In the genomic region with DNA sequence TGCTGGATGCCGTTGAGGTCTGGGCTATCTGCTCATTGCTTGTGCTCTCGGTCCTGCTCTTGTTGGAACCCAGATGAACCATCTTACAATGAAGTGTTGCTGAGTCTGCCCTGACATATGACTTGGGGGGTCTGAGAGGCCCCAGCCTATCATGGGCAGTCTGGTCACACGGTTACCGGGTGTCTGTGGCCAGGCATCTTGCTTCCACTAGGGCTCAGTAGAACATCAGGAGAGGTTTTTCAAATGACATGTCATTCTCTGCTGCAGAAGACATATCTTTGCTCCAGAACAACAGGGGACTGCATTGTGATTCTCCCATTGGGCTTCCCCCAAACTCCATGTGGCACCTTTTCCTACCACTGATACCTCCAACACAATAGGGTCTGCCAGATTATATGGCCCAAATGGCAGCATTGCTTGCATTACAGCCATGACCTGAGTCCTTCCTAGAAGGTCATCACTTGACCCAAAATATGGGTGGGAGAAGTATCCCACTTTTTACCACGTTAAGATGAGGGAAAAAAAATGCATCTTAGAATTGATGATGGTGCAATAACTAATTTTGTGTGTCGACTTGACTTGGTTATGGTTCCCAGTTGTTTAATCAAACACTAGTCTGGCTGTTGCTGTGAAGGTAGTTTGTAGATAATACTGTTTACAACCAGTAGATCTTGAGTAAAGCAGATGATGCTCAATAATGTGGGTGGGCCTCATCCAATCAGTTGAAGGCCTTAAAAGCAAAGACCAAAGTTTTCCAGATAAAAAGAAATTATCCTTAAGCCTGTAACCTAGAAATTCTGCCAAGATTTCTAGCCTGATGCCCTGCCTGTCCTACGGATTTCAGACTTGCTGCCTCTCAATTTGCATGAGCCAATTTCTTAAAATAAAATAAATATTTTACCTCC, we compare ENCODE assay signal across 22 cellular contexts.
DNase-seq lines count a peak whose midpoint lies in the region; ATAC-seq and TF ChIP-seq lines count a peak whose summit lies in the region.
"Had no signal": no experiment of that assay in that cellular context is flagged by ENCODE, and none has a peak within 500 bp of the region (broad histone marks: within the 10 kb centered on the region; RNA-seq: fewer than 3 reads in every experiment).

No MANE protein-coding gene starts in this region.

- no peak overlapping the region for H3K27ac ChIP-seq in WERI-Rb-1
- H3K27ac ChIP-seq in Peyer's patch: no peak overlapping the region
- no peak overlapping the region for H3K27ac ChIP-seq in osteoblast (ENCODE audit: low read depth, low read length)
- H3K27ac ChIP-seq: ascending aorta, BLaER1, gastrocnemius medialis, PC-9 had no signal

- H3K36me3 ChIP-seq in WERI-Rb-1 (no peaks in the 10 kb centered on the region), Peyer's patch (no peaks in the 10 kb centered on the region), osteoblast (ENCODE audit: insufficient read depth, low read length) (no peaks in the 10 kb centered on the region)
- H3K36me3 ChIP-seq: ascending aorta, BLaER1, gastrocnemius medialis had no signal

- no peaks in the 10 kb centered on the region for H3K79me2 ChIP-seq in osteoblast (ENCODE audit: insufficient read depth, low read length)

- ATAC-seq in GM18519 (IDR thresholded peaks at IDR 0.05; ENCODE audit: low FRiP score, unreplicated experiment) (peak; percentile 55), HG02678 (IDR thresholded peaks at IDR 0.05; ENCODE audit: unreplicated experiment) (peak; percentile 70)
- ATAC-seq: activated T-cell treated with anti-CD3 and anti-CD28 coated beads, Interleukin-2, amount 50 U/mL, for 4 hours; esophagus mucosa; gastrocnemius medialis; naive thymus-derived CD8-positive, alpha-beta T cell had no signal

- H3K9me3 ChIP-seq in WERI-Rb-1 (ENCODE audit: severe bottlenecking): no peaks in the 10 kb centered on the region
- no peaks in the 10 kb centered on the region for H3K9me3 ChIP-seq in Peyer's patch
- H3K9me3 ChIP-seq in osteoblast (ENCODE audit: low read depth, low read length): no peaks in the 10 kb centered on the region
- H3K9me3 ChIP-seq: ascending aorta, BLaER1, gastrocnemius medialis had no signal

- no peak overlapping the region for H3K4me2 ChIP-seq in osteoblast (ENCODE audit: insufficient read depth, low read length)
- H3K4me2 ChIP-seq: BLaER1, PC-9 had no signal

- no peak overlapping the region for H2AFZ ChIP-seq in osteoblast (ENCODE audit: low read length)
- H2AFZ ChIP-seq: PC-9 had no signal

- TF ChIP-seq CTCF in WERI-Rb-1 (IDR thresholded peaks at IDR 0.05; ENCODE audit: low read depth, low read length) (0 out of 2 replicates have a peak, but pooled peaks have one; percentile 14), Peyer's patch (IDR thresholded peaks at IDR 0.05) (no peak), osteoblast (IDR thresholded peaks at IDR 0.05; ENCODE audit: extremely low read depth, low read depth, low read length) (no peak)

- H4K20me1 ChIP-seq in osteoblast (ENCODE audit: insufficient read depth, low read length): no peaks in the 10 kb centered on the region
- H4K20me1 ChIP-seq: BLaER1 had no signal

- H3K4me3 ChIP-seq in WERI-Rb-1 (ENCODE audit: low read depth, low read length): no peak overlapping the region
- no peak overlapping the region for H3K4me3 ChIP-seq in Peyer's patch
- no peak overlapping the region for H3K4me3 ChIP-seq in osteoblast (ENCODE audit: insufficient read depth, low read length)
- H3K4me3 ChIP-seq: ascending aorta, BLaER1, gastrocnemius medialis, PC-9 had no signal

- no peaks in the 10 kb centered on the region for H3K27me3 ChIP-seq in WERI-Rb-1 (ENCODE audit: insufficient read depth, low read depth, severe bottlenecking)
- H3K27me3 ChIP-seq in Peyer's patch: no peaks in the 10 kb centered on the region
- H3K27me3 ChIP-seq in osteoblast (ENCODE audit: insufficient read depth, low read length): no peaks in the 10 kb centered on the region
- H3K27me3 ChIP-seq: ascending aorta, BLaER1, gastrocnemius medialis had no signal

- H3K4me1 ChIP-seq in Peyer's patch (no peaks in the 10 kb centered on the region), osteoblast (ENCODE audit: insufficient read depth, low read length) (no peaks in the 10 kb centered on the region)
- H3K4me1 ChIP-seq: ascending aorta, gastrocnemius medialis had no signal

- no peak for TF ChIP-seq POLR2A in Peyer's patch (IDR thresholded peaks at IDR 0.05)

- DNase-seq in EH (ENCODE audit: low read depth): peak; percentile 9
- no peak for DNase-seq in WERI-Rb-1
- no peak for DNase-seq in Peyer's patch
- DNase-seq in SIG-M5 (lab: John Stamatoyannopoulos, UW): no peak
- no peak for DNase-seq in osteoblast (ENCODE audit: insufficient read length, low spot score, missing footprints)
- DNase-seq in superior temporal gyrus (ENCODE audit: extremely low spot score): no peak
- DNase-seq: activated naive CD4-positive, alpha-beta T cell treated with anti-CD3 and anti-CD28 coated beads for 36 hours; activated T-cell treated with anti-CD3 and anti-CD28 coated beads, Interleukin-2, amount 50 U/mL, for 4 hours; Calu3; gastrocnemius medialis; HCEC 1CT; mesendoderm; naive thymus-derived CD8-positive, alpha-beta T cell; NCI-H1417; NCI-H526 treated with DMSO at 0.1 percent for 48 hours; PC-9; stimulated activated CD4-positive, alpha-beta T cell treated with anti-CD3 and anti-CD28 coated beads, Interleukin-1b, Interleukin-23, amount 100 ng/mL, for 48 hours had no signal
